ENCODE assay signal across 2 cellular contexts in the genomic region with DNA sequence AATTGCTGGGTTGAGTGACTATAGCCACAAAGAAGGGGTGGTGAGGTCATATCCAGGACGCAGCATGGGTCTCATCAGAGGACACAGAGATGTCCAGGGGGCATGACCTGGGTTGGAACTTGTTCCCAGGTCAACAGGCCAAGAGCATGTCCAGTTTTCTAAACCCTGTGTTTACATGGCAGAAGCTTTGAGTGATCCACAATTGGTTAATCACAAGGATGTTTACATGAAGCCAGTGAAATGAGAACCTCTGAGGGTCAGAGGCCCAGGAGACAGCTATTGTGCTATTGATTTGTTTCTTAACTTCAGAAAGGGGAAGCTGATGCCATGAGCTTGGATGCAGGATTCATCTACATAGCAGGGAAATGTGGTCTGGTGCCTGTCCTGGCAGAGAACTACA.
TF ChIP-seq lines count a peak whose summit lies in the region.

No MANE protein-coding gene starts in this region.

TF ChIP-seq in HepG2, 621 proteins besides CTCF, POLR2A, EP300 and RAD21 (continued from another document and continues in another):
- TF ChIP-seq SETDB1 (CRISPR knock-in tag; IDR thresholded peaks at IDR 0.05; ENCODE audit: borderline replicate concordance) (no peak), ZNF30 (CRISPR knock-in tag; IDR thresholded peaks at IDR 0.05) (no peak), KDM3A (CRISPR knock-in tag; IDR thresholded peaks at IDR 0.05; ENCODE audit: low read depth) (no peak), TCF7L2 (IDR thresholded peaks at IDR 0.05; ENCODE audit: low read depth, low read length) (no peak), ZFP1 (CRISPR knock-in tag; IDR thresholded peaks at IDR 0.05) (no peak), GATAD1 (CRISPR knock-in tag; IDR thresholded peaks at IDR 0.05) (0 out of 2 replicates have a peak, but pooled peaks have one; percentile 11), HDAC6 (IDR thresholded peaks at IDR 0.05; ENCODE audit: low read depth, low read length) (no peak), FOXM1 (CRISPR knock-in tag; IDR thresholded peaks at IDR 0.05) (no peak; the same call in 1 of the 2 replicates), POLR2G (IDR thresholded peaks at IDR 0.05; ENCODE audit: low read depth, low read length) (no peak), MLLT10 (CRISPR knock-in tag; IDR thresholded peaks at IDR 0.05) (no peak), CBX2 (IDR thresholded peaks at IDR 0.05; ENCODE audit: low read depth, low read length) (no peak), CBX2 (CRISPR knock-in tag; IDR thresholded peaks at IDR 0.05; ENCODE audit: low read depth) (no peak), RARG (CRISPR knock-in tag; IDR thresholded peaks at IDR 0.05; ENCODE audit: low read depth) (no peak), REPIN1 (CRISPR knock-in tag; IDR thresholded peaks at IDR 0.05; ENCODE audit: borderline replicate concordance, low read depth) (no peak), HHEX (CRISPR knock-in tag; IDR thresholded peaks at IDR 0.05) (peak; percentile 83), ZNF326 (CRISPR knock-in tag; IDR thresholded peaks at IDR 0.05; ENCODE audit: borderline replicate concordance) (no peak), ZNF816 (CRISPR knock-in tag; IDR thresholded peaks at IDR 0.05; ENCODE audit: borderline replicate concordance) (no peak)
- TF ChIP-seq, protein P1, sequence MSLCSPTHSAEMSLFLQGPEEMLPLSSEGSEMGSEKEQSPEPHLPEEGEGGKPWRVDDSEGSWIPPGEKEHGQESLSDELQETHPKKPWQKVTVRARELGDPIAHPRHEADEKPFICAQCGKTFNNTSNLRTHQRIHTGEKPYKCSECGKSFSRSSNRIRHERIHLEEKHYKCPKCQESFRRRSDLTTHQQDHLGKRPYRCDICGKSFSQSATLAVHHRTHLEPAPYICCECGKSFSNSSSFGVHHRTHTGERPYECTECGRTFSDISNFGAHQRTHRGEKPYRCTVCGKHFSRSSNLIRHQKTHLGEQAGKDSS (CRISPR knock-in tag; IDR thresholded peaks at IDR 0.05; ENCODE audit: borderline replicate concordance, low read depth): no peak
- TF ChIP-seq, protein P2, sequence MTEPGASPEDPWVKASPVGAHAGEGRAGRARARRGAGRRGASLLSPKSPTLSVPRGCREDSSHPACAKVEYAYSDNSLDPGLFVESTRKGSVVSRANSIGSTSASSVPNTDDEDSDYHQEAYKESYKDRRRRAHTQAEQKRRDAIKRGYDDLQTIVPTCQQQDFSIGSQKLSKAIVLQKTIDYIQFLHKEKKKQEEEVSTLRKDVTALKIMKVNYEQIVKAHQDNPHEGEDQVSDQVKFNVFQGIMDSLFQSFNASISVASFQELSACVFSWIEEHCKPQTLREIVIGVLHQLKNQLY (CRISPR knock-in tag; IDR thresholded peaks at IDR 0.05): peak; percentile 54; the same call in 1 of the 2 replicates
- TF ChIP-seq, protein P3, sequence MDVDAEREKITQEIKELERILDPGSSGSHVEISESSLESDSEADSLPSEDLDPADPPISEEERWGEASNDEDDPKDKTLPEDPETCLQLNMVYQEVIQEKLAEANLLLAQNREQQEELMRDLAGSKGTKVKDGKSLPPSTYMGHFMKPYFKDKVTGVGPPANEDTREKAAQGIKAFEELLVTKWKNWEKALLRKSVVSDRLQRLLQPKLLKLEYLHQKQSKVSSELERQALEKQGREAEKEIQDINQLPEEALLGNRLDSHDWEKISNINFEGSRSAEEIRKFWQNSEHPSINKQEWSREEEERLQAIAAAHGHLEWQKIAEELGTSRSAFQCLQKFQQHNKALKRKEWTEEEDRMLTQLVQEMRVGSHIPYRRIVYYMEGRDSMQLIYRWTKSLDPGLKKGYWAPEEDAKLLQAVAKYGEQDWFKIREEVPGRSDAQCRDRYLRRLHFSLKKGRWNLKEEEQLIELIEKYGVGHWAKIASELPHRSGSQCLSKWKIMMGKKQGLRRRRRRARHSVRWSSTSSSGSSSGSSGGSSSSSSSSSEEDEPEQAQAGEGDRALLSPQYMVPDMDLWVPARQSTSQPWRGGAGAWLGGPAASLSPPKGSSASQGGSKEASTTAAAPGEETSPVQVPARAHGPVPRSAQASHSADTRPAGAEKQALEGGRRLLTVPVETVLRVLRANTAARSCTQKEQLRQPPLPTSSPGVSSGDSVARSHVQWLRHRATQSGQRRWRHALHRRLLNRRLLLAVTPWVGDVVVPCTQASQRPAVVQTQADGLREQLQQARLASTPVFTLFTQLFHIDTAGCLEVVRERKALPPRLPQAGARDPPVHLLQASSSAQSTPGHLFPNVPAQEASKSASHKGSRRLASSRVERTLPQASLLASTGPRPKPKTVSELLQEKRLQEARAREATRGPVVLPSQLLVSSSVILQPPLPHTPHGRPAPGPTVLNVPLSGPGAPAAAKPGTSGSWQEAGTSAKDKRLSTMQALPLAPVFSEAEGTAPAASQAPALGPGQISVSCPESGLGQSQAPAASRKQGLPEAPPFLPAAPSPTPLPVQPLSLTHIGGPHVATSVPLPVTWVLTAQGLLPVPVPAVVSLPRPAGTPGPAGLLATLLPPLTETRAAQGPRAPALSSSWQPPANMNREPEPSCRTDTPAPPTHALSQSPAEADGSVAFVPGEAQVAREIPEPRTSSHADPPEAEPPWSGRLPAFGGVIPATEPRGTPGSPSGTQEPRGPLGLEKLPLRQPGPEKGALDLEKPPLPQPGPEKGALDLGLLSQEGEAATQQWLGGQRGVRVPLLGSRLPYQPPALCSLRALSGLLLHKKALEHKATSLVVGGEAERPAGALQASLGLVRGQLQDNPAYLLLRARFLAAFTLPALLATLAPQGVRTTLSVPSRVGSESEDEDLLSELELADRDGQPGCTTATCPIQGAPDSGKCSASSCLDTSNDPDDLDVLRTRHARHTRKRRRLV (CRISPR knock-in tag; IDR thresholded peaks at IDR 0.05): 0 out of 2 replicates have a peak, but pooled peaks have one; percentile 19
- TF ChIP-seq, protein P4, sequence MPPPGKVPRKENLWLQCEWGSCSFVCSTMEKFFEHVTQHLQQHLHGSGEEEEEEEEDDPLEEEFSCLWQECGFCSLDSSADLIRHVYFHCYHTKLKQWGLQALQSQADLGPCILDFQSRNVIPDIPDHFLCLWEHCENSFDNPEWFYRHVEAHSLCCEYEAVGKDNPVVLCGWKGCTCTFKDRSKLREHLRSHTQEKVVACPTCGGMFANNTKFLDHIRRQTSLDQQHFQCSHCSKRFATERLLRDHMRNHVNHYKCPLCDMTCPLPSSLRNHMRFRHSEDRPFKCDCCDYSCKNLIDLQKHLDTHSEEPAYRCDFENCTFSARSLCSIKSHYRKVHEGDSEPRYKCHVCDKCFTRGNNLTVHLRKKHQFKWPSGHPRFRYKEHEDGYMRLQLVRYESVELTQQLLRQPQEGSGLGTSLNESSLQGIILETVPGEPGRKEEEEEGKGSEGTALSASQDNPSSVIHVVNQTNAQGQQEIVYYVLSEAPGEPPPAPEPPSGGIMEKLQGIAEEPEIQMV (CRISPR knock-in tag; IDR thresholded peaks at IDR 0.05; ENCODE audit: low read depth): no peak
- TF ChIP-seq, protein P5, sequence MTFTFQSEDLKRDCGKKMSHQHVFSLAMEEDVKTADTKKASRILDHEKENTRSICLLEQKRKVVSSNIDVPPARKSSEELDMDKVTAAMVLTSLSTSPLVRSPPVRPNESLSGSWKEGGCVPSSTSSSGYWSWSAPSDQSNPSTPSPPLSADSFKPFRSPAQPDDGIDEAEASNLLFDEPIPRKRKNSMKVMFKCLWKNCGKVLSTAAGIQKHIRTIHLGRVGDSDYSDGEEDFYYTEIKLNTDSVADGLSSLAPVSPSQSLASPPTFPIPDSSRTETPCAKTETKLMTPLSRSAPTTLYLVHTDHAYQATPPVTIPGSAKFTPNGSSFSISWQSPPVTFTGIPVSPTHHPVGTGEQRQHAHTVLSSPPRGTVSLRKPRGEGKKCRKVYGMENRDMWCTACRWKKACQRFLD (CRISPR knock-in tag; IDR thresholded peaks at IDR 0.05; ENCODE audit: borderline replicate concordance): no peak

TF ChIP-seq in SK-N-SH treated with all-trans-retinoic acid at 6 μM for 48 hours, 23 proteins besides CTCF, POLR2A, EP300 and RAD21 (continued from another document):
- TF ChIP-seq, protein P6, sequence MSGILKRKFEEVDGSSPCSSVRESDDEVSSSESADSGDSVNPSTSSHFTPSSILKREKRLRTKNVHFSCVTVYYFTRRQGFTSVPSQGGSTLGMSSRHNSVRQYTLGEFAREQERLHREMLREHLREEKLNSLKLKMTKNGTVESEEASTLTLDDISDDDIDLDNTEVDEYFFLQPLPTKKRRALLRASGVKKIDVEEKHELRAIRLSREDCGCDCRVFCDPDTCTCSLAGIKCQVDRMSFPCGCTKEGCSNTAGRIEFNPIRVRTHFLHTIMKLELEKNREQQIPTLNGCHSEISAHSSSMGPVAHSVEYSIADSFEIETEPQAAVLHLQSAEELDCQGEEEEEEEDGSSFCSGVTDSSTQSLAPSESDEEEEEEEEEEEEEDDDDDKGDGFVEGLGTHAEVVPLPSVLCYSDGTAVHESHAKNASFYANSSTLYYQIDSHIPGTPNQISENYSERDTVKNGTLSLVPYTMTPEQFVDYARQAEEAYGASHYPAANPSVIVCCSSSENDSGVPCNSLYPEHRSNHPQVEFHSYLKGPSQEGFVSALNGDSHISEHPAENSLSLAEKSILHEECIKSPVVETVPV (CRISPR knock-in tag; IDR thresholded peaks at IDR 0.05): no peak
- TF ChIP-seq, protein P7, sequence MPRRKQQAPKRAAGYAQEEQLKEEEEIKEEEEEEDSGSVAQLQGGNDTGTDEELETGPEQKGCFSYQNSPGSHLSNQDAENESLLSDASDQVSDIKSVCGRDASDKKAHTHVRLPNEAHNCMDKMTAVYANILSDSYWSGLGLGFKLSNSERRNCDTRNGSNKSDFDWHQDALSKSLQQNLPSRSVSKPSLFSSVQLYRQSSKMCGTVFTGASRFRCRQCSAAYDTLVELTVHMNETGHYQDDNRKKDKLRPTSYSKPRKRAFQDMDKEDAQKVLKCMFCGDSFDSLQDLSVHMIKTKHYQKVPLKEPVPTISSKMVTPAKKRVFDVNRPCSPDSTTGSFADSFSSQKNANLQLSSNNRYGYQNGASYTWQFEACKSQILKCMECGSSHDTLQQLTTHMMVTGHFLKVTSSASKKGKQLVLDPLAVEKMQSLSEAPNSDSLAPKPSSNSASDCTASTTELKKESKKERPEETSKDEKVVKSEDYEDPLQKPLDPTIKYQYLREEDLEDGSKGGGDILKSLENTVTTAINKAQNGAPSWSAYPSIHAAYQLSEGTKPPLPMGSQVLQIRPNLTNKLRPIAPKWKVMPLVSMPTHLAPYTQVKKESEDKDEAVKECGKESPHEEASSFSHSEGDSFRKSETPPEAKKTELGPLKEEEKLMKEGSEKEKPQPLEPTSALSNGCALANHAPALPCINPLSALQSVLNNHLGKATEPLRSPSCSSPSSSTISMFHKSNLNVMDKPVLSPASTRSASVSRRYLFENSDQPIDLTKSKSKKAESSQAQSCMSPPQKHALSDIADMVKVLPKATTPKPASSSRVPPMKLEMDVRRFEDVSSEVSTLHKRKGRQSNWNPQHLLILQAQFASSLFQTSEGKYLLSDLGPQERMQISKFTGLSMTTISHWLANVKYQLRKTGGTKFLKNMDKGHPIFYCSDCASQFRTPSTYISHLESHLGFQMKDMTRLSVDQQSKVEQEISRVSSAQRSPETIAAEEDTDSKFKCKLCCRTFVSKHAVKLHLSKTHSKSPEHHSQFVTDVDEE (CRISPR knock-in tag; IDR thresholded peaks at IDR 0.05): no peak
- no peak for TF ChIP-seq ZFP3 (CRISPR knock-in tag; IDR thresholded peaks at IDR 0.05)
- TF ChIP-seq, protein P8, sequence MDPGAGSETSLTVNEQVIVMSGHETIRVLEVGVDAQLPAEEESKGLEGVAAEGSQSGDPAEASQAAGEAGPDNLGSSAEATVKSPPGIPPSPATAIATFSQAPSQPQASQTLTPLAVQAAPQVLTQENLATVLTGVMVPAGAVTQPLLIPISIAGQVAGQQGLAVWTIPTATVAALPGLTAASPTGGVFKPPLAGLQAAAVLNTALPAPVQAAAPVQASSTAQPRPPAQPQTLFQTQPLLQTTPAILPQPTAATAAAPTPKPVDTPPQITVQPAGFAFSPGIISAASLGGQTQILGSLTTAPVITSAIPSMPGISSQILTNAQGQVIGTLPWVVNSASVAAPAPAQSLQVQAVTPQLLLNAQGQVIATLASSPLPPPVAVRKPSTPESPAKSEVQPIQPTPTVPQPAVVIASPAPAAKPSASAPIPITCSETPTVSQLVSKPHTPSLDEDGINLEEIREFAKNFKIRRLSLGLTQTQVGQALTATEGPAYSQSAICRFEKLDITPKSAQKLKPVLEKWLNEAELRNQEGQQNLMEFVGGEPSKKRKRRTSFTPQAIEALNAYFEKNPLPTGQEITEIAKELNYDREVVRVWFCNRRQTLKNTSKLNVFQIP (CRISPR knock-in tag; IDR thresholded peaks at IDR 0.05; ENCODE audit: borderline replicate concordance, low read depth): no peak
- TF ChIP-seq ZFP30 (CRISPR knock-in tag; IDR thresholded peaks at IDR 0.05): no peak
- no peak for TF ChIP-seq TCF4 (CRISPR knock-in tag; IDR thresholded peaks at IDR 0.05; ENCODE audit: borderline replicate concordance)
- no peak for TF ChIP-seq RARB (CRISPR knock-in tag; IDR thresholded peaks at IDR 0.05)
- no peak for TF ChIP-seq ZNF8 (CRISPR knock-in tag; IDR thresholded peaks at IDR 0.05)
- TF ChIP-seq BACH2 (CRISPR knock-in tag; IDR thresholded peaks at IDR 0.05; ENCODE audit: borderline replicate concordance): no peak
- no peak for TF ChIP-seq GLIS3 (CRISPR knock-in tag; IDR thresholded peaks at IDR 0.05)
- TF ChIP-seq OSR1 (CRISPR knock-in tag; IDR thresholded peaks at IDR 0.05): no peak
- no peak for TF ChIP-seq ZNF565 (CRISPR knock-in tag; conservative IDR thresholded peaks at IDR 0.05; ENCODE audit: low read depth)
- TF ChIP-seq, protein P9, sequence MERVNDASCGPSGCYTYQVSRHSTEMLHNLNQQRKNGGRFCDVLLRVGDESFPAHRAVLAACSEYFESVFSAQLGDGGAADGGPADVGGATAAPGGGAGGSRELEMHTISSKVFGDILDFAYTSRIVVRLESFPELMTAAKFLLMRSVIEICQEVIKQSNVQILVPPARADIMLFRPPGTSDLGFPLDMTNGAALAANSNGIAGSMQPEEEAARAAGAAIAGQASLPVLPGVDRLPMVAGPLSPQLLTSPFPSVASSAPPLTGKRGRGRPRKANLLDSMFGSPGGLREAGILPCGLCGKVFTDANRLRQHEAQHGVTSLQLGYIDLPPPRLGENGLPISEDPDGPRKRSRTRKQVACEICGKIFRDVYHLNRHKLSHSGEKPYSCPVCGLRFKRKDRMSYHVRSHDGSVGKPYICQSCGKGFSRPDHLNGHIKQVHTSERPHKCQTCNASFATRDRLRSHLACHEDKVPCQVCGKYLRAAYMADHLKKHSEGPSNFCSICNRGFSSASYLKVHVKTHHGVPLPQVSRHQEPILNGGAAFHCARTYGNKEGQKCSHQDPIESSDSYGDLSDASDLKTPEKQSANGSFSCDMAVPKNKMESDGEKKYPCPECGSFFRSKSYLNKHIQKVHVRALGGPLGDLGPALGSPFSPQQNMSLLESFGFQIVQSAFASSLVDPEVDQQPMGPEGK (CRISPR knock-in tag; IDR thresholded peaks at IDR 0.05; ENCODE audit: borderline replicate concordance): no peak
- TF ChIP-seq ZNF70 (CRISPR knock-in tag; IDR thresholded peaks at IDR 0.05): no peak
- TF ChIP-seq TOX (CRISPR knock-in tag; IDR thresholded peaks at IDR 0.05; ENCODE audit: borderline replicate concordance): no peak
- no peak for TF ChIP-seq PPARA (CRISPR knock-in tag; IDR thresholded peaks at IDR 0.05; ENCODE audit: borderline replicate concordance)
- TF ChIP-seq ESRRG (CRISPR knock-in tag; IDR thresholded peaks at IDR 0.05): no peak
